ENCODE assay signal across 27 cellular contexts in genomic region chr7:106381252-106381651, GRCh38.
"Had no signal": no experiment of that assay in that cellular context is flagged by ENCODE, and none has a peak within 500 bp of the region (broad histone marks: within the 10 kb centered on the region; RNA-seq: fewer than 3 reads in every experiment).

No MANE protein-coding gene starts in this region.

- H3K9ac ChIP-seq: neural progenitor cell had no signal

- DNase-seq: dermis blood vessel endothelial cell; effector memory CD4-positive, alpha-beta T cell; foreskin keratinocyte; heart right ventricle; hippocampal formation; left cardiac atrium; left lung; mesenchymal stem cell; mucosa of descending colon; naive B cell; nucleus accumbens; posterior cingulate gyrus; psoas muscle; right cardiac atrium; spleen; stimulated activated CD4-positive, alpha-beta T cell treated with anti-CD3 and anti-CD28 coated beads, Interleukin-4, amount 100 ng/mL, for 4 hours; stimulated activated naive CD8-positive, alpha-beta T cell treated with anti-CD3 and anti-CD28 coated beads, Interleukin-15, Interleukin-2, amounts not matched to agents 100 U/mL and 50 U/mL, for 24 hours; substantia nigra; testis; tibial artery; upper lobe of left lung had no signal

- H3K4me3 ChIP-seq: coronary artery, esophagus muscularis mucosa, gastroesophageal sphincter, heart right ventricle, left lung, mucosa of descending colon, neural progenitor cell, psoas muscle, skin epidermis, spleen, testis, tibial artery, upper lobe of left lung had no signal

- H3K27me3 ChIP-seq: esophagus muscularis mucosa, gastroesophageal sphincter, heart right ventricle, left lung, neural progenitor cell, spleen, testis, tibial artery, upper lobe of left lung had no signal

- H3K36me3 ChIP-seq: esophagus muscularis mucosa, gastroesophageal sphincter, heart right ventricle, left lung, neural progenitor cell, spleen, tibial artery, upper lobe of left lung had no signal

- H3K27ac ChIP-seq: coronary artery, esophagus muscularis mucosa, foreskin keratinocyte, gastroesophageal sphincter, heart right ventricle, left lung, neural progenitor cell, psoas muscle, skin epidermis, spleen, testis, tibial artery, upper lobe of left lung had no signal

- H3K9me3 ChIP-seq: esophagus muscularis mucosa, gastroesophageal sphincter, heart right ventricle, left lung, mucosa of descending colon, psoas muscle, spleen, testis, tibial artery, upper lobe of left lung had no signal

- H3K4me1 ChIP-seq: esophagus muscularis mucosa, foreskin keratinocyte, psoas muscle, testis, upper lobe of left lung had no signal

- H3K4me2 ChIP-seq: neural progenitor cell had no signal

- ATAC-seq: foreskin keratinocyte; gastroesophageal sphincter; heart right ventricle; left cardiac atrium; left lung; mucosa of descending colon; psoas muscle; right cardiac atrium; stimulated activated memory B cell treated with anti-CD40 and anti-IgM and Interleukin-4, amounts not matched to agents 10 μg/mL and 1 μg/mL and 100 μg/mL, for 72 hours; stimulated activated naive CD8-positive, alpha-beta T cell treated with anti-CD3 and anti-CD28 coated beads, Interleukin-15, Interleukin-2, amounts not matched to agents 100 U/mL and 50 U/mL, for 24 hours had no signal
